Comparison of ENCODE assay signal across 13 cellular contexts in genomic region chr4:1053080-1053661, GRCh38. TPM values are rescaled to one million over a fixed set of nuclear protein-coding genes. Genes with fewer than 3 reads are reported as not detected.
DNase-seq lines count a peak whose midpoint lies in the region; FAIRE-seq and TF ChIP-seq lines count a peak whose summit lies in the region.
"Had no signal": no experiment of that assay in that cellular context is flagged by ENCODE, and none has a peak within 500 bp of the region (broad histone marks: within the 10 kb centered on the region; RNA-seq: fewer than 3 reads in every experiment).

No MANE protein-coding gene starts in this region.

- H3K18ac ChIP-seq in neuronal stem cell (ENCODE audit: low read length), result no peak overlapping the region

- peaks cover 2% of the 10 kb centered on the region for H3K27me3 Mint-ChIP-seq in chondrocyte (ENCODE audit: low read depth)

- no peaks in the 10 kb centered on the region for H3K9me3 ChIP-seq in GM23248 (ENCODE audit: low read depth)
- H3K9me3 ChIP-seq in neuronal stem cell (replicated peaks in 1 of 2; ENCODE audit: control insufficient read depth in 2 of 2, insufficient read depth in 1 of 2, low read depth in 1 of 2, low read length in 2 of 2), result peaks cover 4 to 5% of the 10 kb centered on the region in 2 donors
- H3K9me3 ChIP-seq in WERI-Rb-1 (ENCODE audit: severe bottlenecking), result no peaks in the 10 kb centered on the region
- H3K9me3 ChIP-seq: upper lobe of left lung had no signal

- peaks cover 6% of the 10 kb centered on the region; the same call in 1 of the 2 replicates for H3F3A ChIP-seq in GM23248 (ENCODE audit: insufficient read depth)

- no peak overlapping the region for H2BK5ac ChIP-seq in neuronal stem cell (ENCODE audit: low read length)

- H3K27ac ChIP-seq in GM23248 (peak overlapping the region; percentile 24; the same call in 1 of the 2 replicates), neuronal stem cell (replicated peaks; ENCODE audit: low read length) (no peak overlapping the region), WERI-Rb-1 (no peak overlapping the region)

- H3K23ac ChIP-seq in neuronal stem cell (ENCODE audit: low read depth, low read length, poor library complexity), result peak overlapping the region; percentile 52

- H3K9ac ChIP-seq in GM23248, result peak overlapping the region; percentile 52
- no peak overlapping the region for H3K9ac ChIP-seq in neuronal stem cell (ENCODE audit: low read depth, low read length, poor library complexity)

- H2BK15ac ChIP-seq in neuronal stem cell (ENCODE audit: low read length), result no peak overlapping the region

- no peak overlapping the region for H2BK120ac ChIP-seq in neuronal stem cell (ENCODE audit: low read depth, low read length)

- H3K9me3 Mint-ChIP-seq in chondrocyte (ENCODE audit: low read depth), result no peaks in the 10 kb centered on the region
- H3K9me3 Mint-ChIP-seq: neural crest cell had no signal

- DNase-seq in AG20443 (ENCODE audit: low spot score) (peak; percentile 78), GM23248 (peak; percentile 90), chondrocyte (ENCODE audit: low spot score) (peak; percentile 92), neuronal stem cell (ENCODE audit: low spot score) (no peak), NCI-H1436 (lab: John Stamatoyannopoulos, UW) (no peak), NCI-H82 (lab: John Stamatoyannopoulos, UW) (no peak), WERI-Rb-1 (no peak), urothelium cell line (ENCODE audit: low spot score) (no peak)
- DNase-seq: GOT3, NCI-H1048, T1000 had no signal

- H3K79me1 ChIP-seq in neuronal stem cell (ENCODE audit: low read depth, low read length), result peaks cover 2% of the 10 kb centered on the region

- TF ChIP-seq CTCF in chondrocyte (IDR thresholded peaks at IDR 0.05) (no peak), WERI-Rb-1 (IDR thresholded peaks at IDR 0.05; ENCODE audit: low read depth, low read length) (no peak)

- peak overlapping the region; percentile 89 for H3K27ac Mint-ChIP-seq in chondrocyte (ENCODE audit: unreplicated experiment)

- in situ Hi-C loops in GM23248 (cut with MboI), result no loop called here

- no peaks in the 10 kb centered on the region for H3K36me3 ChIP-seq in GM23248 (ENCODE audit: low read depth)
- H3K36me3 ChIP-seq in neuronal stem cell (replicated peaks in 1 of 2; ENCODE audit: control insufficient read depth in 2 of 2, insufficient read depth in 2 of 2, low read length in 2 of 2), result no peaks in the 10 kb centered on the region
- H3K36me3 ChIP-seq in WERI-Rb-1, result no peaks in the 10 kb centered on the region
- H3K36me3 ChIP-seq: upper lobe of left lung had no signal

- peak overlapping the region; percentile 30 for H3K4me3 ChIP-seq in GM23248
- H3K4me3 ChIP-seq in neuronal stem cell (ENCODE audit: low read length in 2 of 2), result no peak overlapping the region
- H3K4me3 ChIP-seq in WERI-Rb-1 (ENCODE audit: low read depth, low read length), result no peak overlapping the region

- H3K4ac ChIP-seq in neuronal stem cell (ENCODE audit: low read length), result no peak overlapping the region

- H3K4me1 ChIP-seq in GM23248 (ENCODE audit: insufficient read depth) (peaks cover 14% of the 10 kb centered on the region), neuronal stem cell (ENCODE audit: control insufficient read depth in 2 of 2, insufficient read depth in 1 of 2, low read depth in 1 of 2, low read length in 2 of 2) (peaks cover 3 to 12% of the 10 kb centered on the region in 2 donors)

- peak overlapping the region; percentile 48 for H3K4me3 Mint-ChIP-seq in chondrocyte (ENCODE audit: unreplicated experiment)
- H3K4me3 Mint-ChIP-seq: neural crest cell had no signal

- no peaks in the 10 kb centered on the region for H3K27me3 ChIP-seq in GM23248 (replicated peaks; ENCODE audit: insufficient read depth)
- peaks cover 0 to 60% (median 17%) of the 10 kb centered on the region in 3 experiments for H3K27me3 ChIP-seq in neuronal stem cell (ENCODE audit: control insufficient read depth in 3 of 3, insufficient read depth in 3 of 3, low read depth in 1 of 3, low read length in 3 of 3)
- H3K27me3 ChIP-seq in WERI-Rb-1 (ENCODE audit: insufficient read depth, low read depth, severe bottlenecking), result peaks cover 19% of the 10 kb centered on the region

- H4K91ac ChIP-seq in neuronal stem cell (ENCODE audit: low read depth, low read length, poor library complexity), result no peak overlapping the region

- H3K79me2 ChIP-seq in GM23248 (ENCODE audit: insufficient read depth), result no peaks in the 10 kb centered on the region

- H3K4me2 ChIP-seq in GM23248 (ENCODE audit: unreplicated experiment) (peak overlapping the region; percentile 50), neuronal stem cell (ENCODE audit: insufficient read depth, low read length, poor library complexity, severe bottlenecking) (no peak overlapping the region)

- no peaks in the 10 kb centered on the region for H4K20me1 ChIP-seq in GM23248 (ENCODE audit: insufficient read depth)

- no peak overlapping the region for H3K14ac ChIP-seq in neuronal stem cell (ENCODE audit: low read length)

- no peaks in the 10 kb centered on the region for H3K9me2 ChIP-seq in GM23248 (ENCODE audit: insufficient read depth)

- no peak overlapping the region for H2BK12ac ChIP-seq in neuronal stem cell (ENCODE audit: low read length)

- no peak overlapping the region for H2AK5ac ChIP-seq in neuronal stem cell (ENCODE audit: low read depth, low read length)

- H4K8ac ChIP-seq in neuronal stem cell (ENCODE audit: low read depth, low read length), result no peak overlapping the region

- no peak for FAIRE-seq in urothelium cell line (lab: Jason Lieb, UNC)

- no peak overlapping the region for H2AFZ ChIP-seq in GM23248
- H2AFZ ChIP-seq in neuronal stem cell (ENCODE audit: low read length), result no peak overlapping the region

- H3K4me1 Mint-ChIP-seq in chondrocyte (ENCODE audit: low read depth), result peaks cover 31% of the 10 kb centered on the region

- 1 to 2% methylated on average over 24 of the region's 24 CpGs for WGBS in GM23248 (ENCODE audit: low coverage in 1 of 2, low lambda C conversion rate in 2 of 2, missing lambda C conversion rate in 2 of 2), 2 experiments
- no CpG with 5 or more reads among the region's 24 CpGs for WGBS in neuronal stem cell (ENCODE audit: extremely low coverage in 2 of 2, insufficient read length in 2 of 2, insufficient replicate concordance in 1 of 2), 2 donors

- no peaks in the 10 kb centered on the region for H3K36me3 Mint-ChIP-seq in chondrocyte (ENCODE audit: low read depth)

RNA-seq across cellular contexts. Expression of gene FGFRL1, which starts 41.7 kb away (rescaled TPM):
- total RNA-seq in GM23248 (2014; rRNA removed; shearing (Covaris generic)), result 58.7 and 64.9 TPM in 2 replicates
- polyA plus RNA-seq in GM23248 (2016; fragmentation: Nextera tagmentation; extraction: Ambion mirVana), result 10.8 and 11.1 TPM in 2 replicates
- 70.4 to 76.3 TPM (median 75.7 TPM) in 3 replicates for total RNA-seq in chondrocyte
- polyA plus RNA-seq in neuronal stem cell (2013, experiment 1 of 2), result 67.8 TPM
- 66.3 TPM for polyA plus RNA-seq in neuronal stem cell (2013, experiment 2 of 2)

RNA-seq across cellular contexts. Expression of gene SLC26A1, which starts 60.0 kb away (rescaled TPM):
- total RNA-seq in GM23248 (2014; rRNA removed; shearing (Covaris generic)), result 0.13 and 0.22 TPM in 2 replicates
- polyA plus RNA-seq in GM23248 (2016; fragmentation: Nextera tagmentation; extraction: Ambion mirVana), result 1.6 and 1.8 TPM in 2 replicates
- total RNA-seq in chondrocyte, result 0.72 to 1.6 TPM (median 0.75 TPM) in 3 replicates
- 0.13 TPM for polyA plus RNA-seq in neuronal stem cell (2013, experiment 1 of 2)
- polyA plus RNA-seq in neuronal stem cell (2013, experiment 2 of 2), result 0.15 TPM

Comparison
In these comparisons a context has a peak if more than half of its experiments do, and no peak if none do; other contexts are left out.
1. DNase-seq: peak in AG20443 (single experiment), GM23248 (single experiment) and chondrocyte (single experiment); none in neuronal stem cell (single experiment), NCI-H1436 (single experiment), NCI-H82 (single experiment), WERI-Rb-1 (single experiment) and urothelium cell line (single experiment).